In the genomic region with DNA sequence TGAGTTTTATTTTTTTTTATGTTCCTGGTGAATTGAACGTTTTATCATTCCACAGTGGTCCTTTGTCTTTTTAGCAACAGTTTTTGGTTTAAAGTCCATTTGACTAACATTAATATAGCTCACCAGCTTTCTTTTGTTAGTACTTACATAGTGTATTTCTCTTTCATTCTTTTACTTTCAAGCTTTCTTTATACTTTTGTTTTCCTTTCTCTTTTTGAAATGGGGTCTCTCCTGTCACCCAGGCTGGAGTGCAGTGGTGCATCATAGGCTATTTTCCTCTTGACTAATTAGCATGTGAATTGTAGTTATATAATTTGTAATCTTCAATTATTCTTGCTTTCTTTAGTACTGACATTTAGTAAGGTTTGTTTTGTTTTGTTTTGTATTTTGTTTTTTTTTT, we compare ENCODE assay signal across 37 cellular contexts.
"Had no signal": no experiment of that assay in that cellular context is flagged by ENCODE, and none has a peak within 500 bp of the region (broad histone marks: within the 10 kb centered on the region; RNA-seq: fewer than 3 reads in every experiment).

No MANE protein-coding gene starts in this region.

- H3K9me3 Mint-ChIP-seq: activated CD4-positive, alpha-beta memory T cell treated with anti-CD3 and anti-CD28 coated beads, Interleukin-2, amount 10 ng/mL, durations not matched to agents 7 days and 5 days; activated CD4-positive, alpha-beta T cell treated with anti-CD3 and anti-CD28 coated beads, Interleukin-2, amount 10 ng/mL, durations not matched to agents 7 days and 5 days; activated naive CD4-positive, alpha-beta T cell treated with anti-CD3 and anti-CD28 coated beads, Interleukin-2, amount 10 ng/mL, durations not matched to agents 7 days and 5 days; activated naive CD4-positive, alpha-beta T cell treated with anti-CD3 and anti-CD28 coated beads, Interleukin-2, amount 50 U/mL, for 24 hours; activated naive CD8-positive, alpha-beta T cell treated with anti-CD3 and anti-CD28 coated beads, Interleukin-2, amount 10 ng/mL, durations not matched to agents 7 days and 5 days; activated naive CD8-positive, alpha-beta T cell treated with anti-CD3 and anti-CD28 coated beads, Interleukin-2, amount 50 U/mL, for 24 hours; activated T-cell treated with anti-CD3 and anti-CD28 coated beads, Interleukin-2, amount 50 U/mL, for 24 hours; activated T-helper 2 cell treated with anti-CD3 and anti-CD28 coated beads, Interferon-gamma antibody, Interleukin-2, Interleukin-4, amounts not matched to agents 10 μg/mL and 5 μg/mL and 100 μg/mL, durations not matched to agents 14 hours and 24 hours and 36 hours; central memory CD8-positive, alpha-beta T cell; T-helper 1 cell treated with Interleukin-12 subunit alpha and Interleukin-12 subunit beta and Interleukin-4 antibody, amounts not matched to agents 30 μg/mL and 1 μg/mL, for 36 hours; T-helper 2 cell treated with Interferon-gamma antibody and Interleukin-4, amounts not matched to agents 5 μg/mL and 100 μg/mL, for 36 hours had no signal

- H3K27ac Mint-ChIP-seq: activated CD4-positive, alpha-beta memory T cell treated with anti-CD3 and anti-CD28 coated beads, Interleukin-2, amount 10 ng/mL, durations not matched to agents 7 days and 5 days; activated CD4-positive, alpha-beta T cell treated with anti-CD3 and anti-CD28 coated beads for 36 hours; activated CD4-positive, alpha-beta T cell treated with anti-CD3 and anti-CD28 coated beads, Interleukin-2, amount 10 ng/mL, durations not matched to agents 7 days and 5 days; activated CD8-positive, alpha-beta memory T cell treated with anti-CD3 and anti-CD28 coated beads, Interleukin-2, amount 10 ng/mL, durations not matched to agents 7 days and 5 days; activated CD8-positive, alpha-beta T cell treated with anti-CD3 and anti-CD28 coated beads, Interleukin-2, amount 10 ng/mL, durations not matched to agents 7 days and 5 days; activated naive CD4-positive, alpha-beta T cell treated with anti-CD3 and anti-CD28 coated beads, Interleukin-2, amount 10 ng/mL, durations not matched to agents 7 days and 5 days; activated naive CD4-positive, alpha-beta T cell treated with anti-CD3 and anti-CD28 coated beads, Interleukin-2, amount 50 U/mL, for 24 hours; activated naive CD8-positive, alpha-beta T cell; activated naive CD8-positive, alpha-beta T cell treated with anti-CD3 and anti-CD28 coated beads, Interleukin-2, amount 10 ng/mL, durations not matched to agents 7 days and 5 days; activated naive CD8-positive, alpha-beta T cell treated with anti-CD3 and anti-CD28 coated beads, Interleukin-2, amount 50 U/mL, for 24 hours; activated T-cell treated with anti-CD3 and anti-CD28 coated beads, Interleukin-2, amount 50 U/mL, for 24 hours; activated T-helper 2 cell treated with anti-CD3 and anti-CD28 coated beads, Interferon-gamma antibody, Interleukin-2, Interleukin-4, amounts not matched to agents 10 μg/mL and 5 μg/mL and 100 μg/mL, durations not matched to agents 14 hours and 24 hours and 36 hours; brain; T-helper 1 cell treated with Interleukin-12 subunit alpha and Interleukin-12 subunit beta and Interleukin-4 antibody, amounts not matched to agents 30 μg/mL and 1 μg/mL, for 36 hours; T-helper 2 cell treated with Interferon-gamma antibody and Interleukin-4, amounts not matched to agents 5 μg/mL and 100 μg/mL, for 36 hours had no signal

- H3K36me3 ChIP-seq: ascending aorta, cardiac muscle cell had no signal

- H3K4me3 ChIP-seq: ascending aorta, cardiac muscle cell had no signal

- ATAC-seq: activated CD4-positive, alpha-beta T cell treated with anti-CD3 and anti-CD28 coated beads for 36 hours; activated CD4-positive, CD25-positive, alpha-beta regulatory T cell treated with anti-CD3 and anti-CD28 coated beads, Interleukin-2, amount 50 U/mL, for 24 hours; activated CD8-positive, alpha-beta memory T cell treated with anti-CD3 and anti-CD28 coated beads, Interleukin-2, amount 10 ng/mL, durations not matched to agents 7 days and 5 days; activated CD8-positive, alpha-beta T cell treated with anti-CD3 and anti-CD28 coated beads, Interleukin-2, amount 10 ng/mL, durations not matched to agents 7 days and 5 days; activated naive CD8-positive, alpha-beta T cell treated with anti-CD3 and anti-CD28 coated beads, Interleukin-2, amount 50 U/mL, for 24 hours had no signal

- H3K4me3 Mint-ChIP-seq: activated CD4-positive, alpha-beta memory T cell treated with anti-CD3 and anti-CD28 coated beads, Interleukin-2, amount 10 ng/mL, durations not matched to agents 7 days and 5 days; activated CD4-positive, alpha-beta T cell treated with anti-CD3 and anti-CD28 coated beads for 36 hours; activated CD4-positive, alpha-beta T cell treated with anti-CD3 and anti-CD28 coated beads, Interleukin-2, amount 10 ng/mL, durations not matched to agents 7 days and 5 days; activated CD8-positive, alpha-beta memory T cell treated with anti-CD3 and anti-CD28 coated beads, Interleukin-2, amount 10 ng/mL, durations not matched to agents 7 days and 5 days; activated CD8-positive, alpha-beta T cell treated with anti-CD3 and anti-CD28 coated beads, Interleukin-2, amount 10 ng/mL, durations not matched to agents 7 days and 5 days; activated naive CD4-positive, alpha-beta T cell treated with anti-CD3 and anti-CD28 coated beads, Interleukin-2, amount 10 ng/mL, durations not matched to agents 7 days and 5 days; activated naive CD4-positive, alpha-beta T cell treated with anti-CD3 and anti-CD28 coated beads, Interleukin-2, amount 50 U/mL, for 24 hours; activated naive CD8-positive, alpha-beta T cell; activated naive CD8-positive, alpha-beta T cell treated with anti-CD3 and anti-CD28 coated beads, Interleukin-2, amount 10 ng/mL, durations not matched to agents 7 days and 5 days; activated naive CD8-positive, alpha-beta T cell treated with anti-CD3 and anti-CD28 coated beads, Interleukin-2, amount 50 U/mL, for 24 hours; activated T-cell treated with anti-CD3 and anti-CD28 coated beads, Interleukin-2, amount 50 U/mL, for 24 hours; brain; central memory CD8-positive, alpha-beta T cell; T-helper 1 cell treated with Interleukin-12 subunit alpha and Interleukin-12 subunit beta and Interleukin-4 antibody, amounts not matched to agents 30 μg/mL and 1 μg/mL, for 36 hours; T-helper 2 cell treated with Interferon-gamma antibody and Interleukin-4, amounts not matched to agents 5 μg/mL and 100 μg/mL, for 36 hours had no signal

- DNase-seq: activated CD4-positive, alpha-beta memory T cell treated with anti-CD3 and anti-CD28 coated beads, Interleukin-2, amount 10 ng/mL, durations not matched to agents 7 days and 5 days; activated CD4-positive, alpha-beta T cell treated with anti-CD3 and anti-CD28 coated beads for 1 hour; activated CD4-positive, alpha-beta T cell treated with anti-CD3 and anti-CD28 coated beads for 36 hours; activated CD4-positive, alpha-beta T cell treated with anti-CD3 and anti-CD28 coated beads for 48 hours; activated CD4-positive, alpha-beta T cell treated with anti-CD3 and anti-CD28 coated beads, Interleukin-2, amount 10 ng/mL, durations not matched to agents 7 days and 5 days; activated CD4-positive, alpha-beta T cell treated with anti-CD3 and anti-CD28 coated beads, Interleukin-2, amount 50 U/mL, for 48 hours; activated CD4-positive, CD25-positive, alpha-beta regulatory T cell; activated CD8-positive, alpha-beta memory T cell treated with anti-CD3 and anti-CD28 coated beads for 24 hours; activated CD8-positive, alpha-beta memory T cell treated with anti-CD3 and anti-CD28 coated beads, Interleukin-2, amount 10 ng/mL, durations not matched to agents 7 days and 5 days; activated CD8-positive, alpha-beta memory T cell treated with anti-CD3 and anti-CD28 coated beads, Interleukin-2, amount 50 U/mL, for 48 hours; activated CD8-positive, alpha-beta T cell treated with anti-CD3 and anti-CD28 coated beads, Interleukin-2, amount 10 ng/mL, durations not matched to agents 7 days and 5 days; activated effector memory CD4-positive, alpha-beta T cell treated with Interleukin-2 at 50 U/mL for 16 hours; activated gamma-delta T cell; activated naive CD4-positive, alpha-beta T cell treated with anti-CD3 and anti-CD28 coated beads, Interleukin-2, amount 10 ng/mL, durations not matched to agents 7 days and 5 days; activated naive CD4-positive, alpha-beta T cell treated with Interleukin-2 at 50 U/mL for 16 hours; activated naive CD8-positive, alpha-beta T cell treated with anti-CD3 and anti-CD28 coated beads, Interleukin-2, amount 10 ng/mL, durations not matched to agents 7 days and 5 days; activated naive CD8-positive, alpha-beta T cell treated with anti-CD3 and anti-CD28 coated beads, Interleukin-2, amount 50 U/mL, for 24 hours; activated T-cell treated with anti-CD3 and anti-CD28 coated beads, Interleukin-2, amount 50 U/mL, for 24 hours; activated T-cell treated with anti-CD3 and anti-CD28 coated beads, Interleukin-2, amount 50 U/mL, for 48 hours; amygdala; anterior cingulate cortex; caudate nucleus; cerebellar nuclear complex; T-helper 1 cell; T-helper 2 cell; T-helper 9 cell had no signal

- H3K36me3 Mint-ChIP-seq: activated CD8-positive, alpha-beta memory T cell treated with anti-CD3 and anti-CD28 coated beads, Interleukin-2, amount 10 ng/mL, durations not matched to agents 7 days and 5 days; activated naive CD4-positive, alpha-beta T cell treated with anti-CD3 and anti-CD28 coated beads, Interleukin-2, amount 10 ng/mL, durations not matched to agents 7 days and 5 days; activated naive CD4-positive, alpha-beta T cell treated with anti-CD3 and anti-CD28 coated beads, Interleukin-2, amount 50 U/mL, for 24 hours; activated naive CD8-positive, alpha-beta T cell treated with anti-CD3 and anti-CD28 coated beads, Interleukin-2, amount 10 ng/mL, durations not matched to agents 7 days and 5 days; brain had no signal

- H3K27ac ChIP-seq: ascending aorta, cardiac muscle cell, VCaP had no signal

- H3K9me3 ChIP-seq: ascending aorta had no signal
